Comparison of ENCODE assay signal across 26 cellular contexts in genomic region chr4:90730752-90731151, GRCh38.
"Had no signal": no experiment of that assay in that cellular context is flagged by ENCODE, and none has a peak within 500 bp of the region (broad histone marks: within the 10 kb centered on the region; RNA-seq: fewer than 3 reads in every experiment).

No MANE protein-coding gene starts in this region.

- H3K9me3 ChIP-seq: esophagus squamous epithelium, gastrocnemius medialis, heart right ventricle, left lung, lower lobe of right lung, mucosa of descending colon had no signal

- H3K4me1 ChIP-seq: esophagus squamous epithelium, gastrocnemius medialis, heart right ventricle, left lung, lower lobe of right lung had no signal

- H3K27me3 ChIP-seq: dorsolateral prefrontal cortex, esophagus squamous epithelium, gastrocnemius medialis, heart right ventricle, left lung had no signal

- H3K27ac ChIP-seq: coronary artery, dorsolateral prefrontal cortex, epithelial cell of prostate, esophagus squamous epithelium, gastrocnemius medialis, heart right ventricle, left lung, lower lobe of right lung had no signal

- FAIRE-seq: colon, endometrium, islet of Langerhans, keratinocyte had no signal

- H3K4me3 ChIP-seq: coronary artery, dorsolateral prefrontal cortex, esophagus squamous epithelium, gastrocnemius medialis, heart right ventricle, left lung, lower lobe of right lung, mucosa of descending colon had no signal

- H3K36me3 ChIP-seq: esophagus squamous epithelium, gastrocnemius medialis, heart right ventricle, left lung, lower lobe of right lung had no signal

- DNase-seq: dermis blood vessel endothelial cell; dorsolateral prefrontal cortex; effector CD4-positive, alpha-beta T cell; effector memory CD4-positive, alpha-beta T cell; erythroblast; esophagus squamous epithelium; foreskin fibroblast; foreskin melanocyte; gastrocnemius medialis; glutamatergic neuron; head of caudate nucleus; heart right ventricle; hippocampal formation; left cardiac atrium; left lung; left ventricle myocardium superior; lower lobe of right lung; mesenchymal stem cell; mucosa of descending colon; naive B cell had no signal
